In genomic region chr18:57923606-57924005, GRCh38 we compare ENCODE assay signal across 15 cellular contexts.
"Had no signal": no experiment of that assay in that cellular context is flagged by ENCODE, and none has a peak within 500 bp of the region (broad histone marks: within the 10 kb centered on the region; RNA-seq: fewer than 3 reads in every experiment).

No MANE protein-coding gene starts in this region.

- H3K4me3 Mint-ChIP-seq: activated CD4-positive, alpha-beta T cell treated with anti-CD3 and anti-CD28 coated beads, Interleukin-2, amount 10 ng/mL, durations not matched to agents 24 days and 14 days; activated T-cell treated with anti-CD3 and anti-CD28 coated beads, Interleukin-2, amount 50 U/mL, for 72 hours; natural killer cell; stimulated activated naive B cell treated with anti-CD40 and anti-IgM and Interleukin-4, amounts not matched to agents 10 μg/mL and 1 μg/mL and 100 μg/mL, for 72 hours had no signal

- H3K36me3 ChIP-seq: esophagus squamous epithelium, thyroid gland had no signal

- H3K4me1 Mint-ChIP-seq: activated CD4-positive, alpha-beta T cell treated with anti-CD3 and anti-CD28 coated beads, Interleukin-2, amount 10 ng/mL, durations not matched to agents 24 days and 14 days; natural killer cell had no signal

- H3K27me3 Mint-ChIP-seq: activated CD4-positive, alpha-beta T cell treated with anti-CD3 and anti-CD28 coated beads, Interleukin-2, amount 10 ng/mL, durations not matched to agents 24 days and 14 days had no signal

- H3K9me3 ChIP-seq: esophagus squamous epithelium, thyroid gland had no signal

- H3K27ac Mint-ChIP-seq: activated CD4-positive, alpha-beta T cell treated with anti-CD3 and anti-CD28 coated beads, Interleukin-2, amount 10 ng/mL, durations not matched to agents 24 days and 14 days; activated naive CD4-positive, alpha-beta T cell treated with anti-CD3 and anti-CD28 coated beads, Interleukin-2, amount 50 U/mL, for 72 hours; activated T-cell treated with anti-CD3 and anti-CD28 coated beads, Interleukin-2, amount 50 U/mL, for 72 hours; natural killer cell; stimulated activated naive B cell treated with anti-CD40 and anti-IgM and Interleukin-4, amounts not matched to agents 10 μg/mL and 1 μg/mL and 100 μg/mL, for 72 hours had no signal

- ATAC-seq: activated naive CD4-positive, alpha-beta T cell treated with anti-CD3 and anti-CD28 coated beads, Interleukin-2, amount 50 U/mL, for 72 hours; activated T-cell treated with anti-CD3 and anti-CD28 coated beads, Interleukin-2, amount 50 U/mL, for 72 hours; natural killer cell; stimulated activated naive B cell treated with anti-CD40 and anti-IgM and Interleukin-4, amounts not matched to agents 10 μg/mL and 1 μg/mL and 100 μg/mL, for 72 hours had no signal

- H3K27ac ChIP-seq: coronary artery, esophagus squamous epithelium, skin epidermis, thyroid gland had no signal

- H3K9me3 Mint-ChIP-seq: activated CD4-positive, alpha-beta T cell treated with anti-CD3 and anti-CD28 coated beads, Interleukin-2, amount 10 ng/mL, durations not matched to agents 24 days and 14 days; activated naive CD4-positive, alpha-beta T cell treated with anti-CD3 and anti-CD28 coated beads, Interleukin-2, amount 50 U/mL, for 72 hours; activated T-cell treated with anti-CD3 and anti-CD28 coated beads, Interleukin-2, amount 50 U/mL, for 72 hours; stimulated activated naive B cell treated with anti-CD40 and anti-IgM and Interleukin-4, amounts not matched to agents 10 μg/mL and 1 μg/mL and 100 μg/mL, for 72 hours had no signal

- DNase-seq: activated CD4-positive, alpha-beta T cell treated with anti-CD3 and anti-CD28 coated beads, Interleukin-2, amount 10 ng/mL, durations not matched to agents 24 days and 14 days; activated CD4-positive, CD25-positive, alpha-beta regulatory T cell; activated CD8-positive, alpha-beta memory T cell treated with anti-CD3 and anti-CD28 coated beads, Interleukin-2, amount 50 U/mL, for 48 hours; activated gamma-delta T cell; activated T-cell treated with anti-CD3 and anti-CD28 coated beads, Interleukin-2, amount 50 U/mL, for 72 hours; esophagus squamous epithelium; mesenchymal stem cell; natural killer cell; stimulated activated CD4-positive, alpha-beta T cell treated with anti-CD3 and anti-CD28 coated beads, Interleukin-15, amount 100 ng/mL, for 24 hours; stimulated activated CD4-positive, alpha-beta T cell treated with anti-CD3 and anti-CD28 coated beads, Interleukin-4, amount 100 ng/mL, for 1 hour; stimulated activated naive B cell treated with anti-CD40 and anti-IgM and Interleukin-4, amounts not matched to agents 10 μg/mL and 1 μg/mL and 100 μg/mL, for 72 hours; thyroid gland had no signal

- H3K36me3 Mint-ChIP-seq: activated naive CD4-positive, alpha-beta T cell treated with anti-CD3 and anti-CD28 coated beads, Interleukin-2, amount 50 U/mL, for 72 hours; natural killer cell; stimulated activated naive B cell treated with anti-CD40 and anti-IgM and Interleukin-4, amounts not matched to agents 10 μg/mL and 1 μg/mL and 100 μg/mL, for 72 hours had no signal

- H3K4me3 ChIP-seq: coronary artery, esophagus squamous epithelium, skin epidermis, thyroid gland had no signal

- H3K27me3 ChIP-seq: esophagus squamous epithelium, thyroid gland had no signal
